Comparison of ENCODE assay signal across 2 cellular contexts in genomic region chr19:19871932-19872331, GRCh38.
TF ChIP-seq lines count a peak whose summit lies in the region.

No MANE protein-coding gene starts in this region.

TF ChIP-seq in WTC11, 78 proteins besides CTCF, POLR2A, EP300 and RAD21 (continued from another document):
- TF ChIP-seq ZNF512 (CRISPR knock-in tag; IDR thresholded peaks at IDR 0.05; ENCODE audit: borderline replicate concordance) (no peak), SOX15 (CRISPR knock-in tag; IDR thresholded peaks at IDR 0.05) (no peak), SMAD3 (CRISPR knock-in tag; IDR thresholded peaks at IDR 0.05; ENCODE audit: borderline replicate concordance) (no peak), CBFB (CRISPR knock-in tag; IDR thresholded peaks at IDR 0.05; ENCODE audit: low read depth) (no peak), CREM (CRISPR knock-in tag; IDR thresholded peaks at IDR 0.05) (no peak), SP1 (CRISPR knock-in tag; conservative IDR thresholded peaks at IDR 0.05) (no peak), ERG (CRISPR knock-in tag; IDR thresholded peaks at IDR 0.05) (no peak), GABPB1 (CRISPR knock-in tag; IDR thresholded peaks at IDR 0.05) (no peak), ZNF138 (CRISPR knock-in tag; conservative IDR thresholded peaks at IDR 0.05) (no peak), ESRRA (CRISPR knock-in tag; IDR thresholded peaks at IDR 0.05; ENCODE audit: borderline replicate concordance) (no peak), KAT7 (CRISPR knock-in tag; IDR thresholded peaks at IDR 0.05; ENCODE audit: borderline replicate concordance) (no peak)
- TF ChIP-seq, protein P1, sequence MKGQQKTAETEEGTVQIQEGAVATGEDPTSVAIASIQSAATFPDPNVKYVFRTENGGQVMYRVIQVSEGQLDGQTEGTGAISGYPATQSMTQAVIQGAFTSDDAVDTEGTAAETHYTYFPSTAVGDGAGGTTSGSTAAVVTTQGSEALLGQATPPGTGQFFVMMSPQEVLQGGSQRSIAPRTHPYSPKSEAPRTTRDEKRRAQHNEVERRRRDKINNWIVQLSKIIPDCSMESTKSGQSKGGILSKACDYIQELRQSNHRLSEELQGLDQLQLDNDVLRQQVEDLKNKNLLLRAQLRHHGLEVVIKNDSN (CRISPR knock-in tag; IDR thresholded peaks at IDR 0.05), result no peak
- TF ChIP-seq, protein P2, sequence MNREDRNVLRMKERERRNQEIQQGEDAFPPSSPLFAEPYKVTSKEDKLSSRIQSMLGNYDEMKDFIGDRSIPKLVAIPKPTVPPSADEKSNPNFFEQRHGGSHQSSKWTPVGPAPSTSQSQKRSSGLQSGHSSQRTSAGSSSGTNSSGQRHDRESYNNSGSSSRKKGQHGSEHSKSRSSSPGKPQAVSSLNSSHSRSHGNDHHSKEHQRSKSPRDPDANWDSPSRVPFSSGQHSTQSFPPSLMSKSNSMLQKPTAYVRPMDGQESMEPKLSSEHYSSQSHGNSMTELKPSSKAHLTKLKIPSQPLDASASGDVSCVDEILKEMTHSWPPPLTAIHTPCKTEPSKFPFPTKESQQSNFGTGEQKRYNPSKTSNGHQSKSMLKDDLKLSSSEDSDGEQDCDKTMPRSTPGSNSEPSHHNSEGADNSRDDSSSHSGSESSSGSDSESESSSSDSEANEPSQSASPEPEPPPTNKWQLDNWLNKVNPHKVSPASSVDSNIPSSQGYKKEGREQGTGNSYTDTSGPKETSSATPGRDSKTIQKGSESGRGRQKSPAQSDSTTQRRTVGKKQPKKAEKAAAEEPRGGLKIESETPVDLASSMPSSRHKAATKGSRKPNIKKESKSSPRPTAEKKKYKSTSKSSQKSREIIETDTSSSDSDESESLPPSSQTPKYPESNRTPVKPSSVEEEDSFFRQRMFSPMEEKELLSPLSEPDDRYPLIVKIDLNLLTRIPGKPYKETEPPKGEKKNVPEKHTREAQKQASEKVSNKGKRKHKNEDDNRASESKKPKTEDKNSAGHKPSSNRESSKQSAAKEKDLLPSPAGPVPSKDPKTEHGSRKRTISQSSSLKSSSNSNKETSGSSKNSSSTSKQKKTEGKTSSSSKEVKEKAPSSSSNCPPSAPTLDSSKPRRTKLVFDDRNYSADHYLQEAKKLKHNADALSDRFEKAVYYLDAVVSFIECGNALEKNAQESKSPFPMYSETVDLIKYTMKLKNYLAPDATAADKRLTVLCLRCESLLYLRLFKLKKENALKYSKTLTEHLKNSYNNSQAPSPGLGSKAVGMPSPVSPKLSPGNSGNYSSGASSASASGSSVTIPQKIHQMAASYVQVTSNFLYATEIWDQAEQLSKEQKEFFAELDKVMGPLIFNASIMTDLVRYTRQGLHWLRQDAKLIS (CRISPR knock-in tag; IDR thresholded peaks at IDR 0.05; ENCODE audit: borderline replicate concordance), result no peak

TF ChIP-seq in SK-N-SH, 30 proteins besides CTCF, POLR2A, EP300 and RAD21 (continued from another document):
- TF ChIP-seq REST (IDR thresholded peaks at IDR 0.05; ENCODE audit: low read depth, low read length) (no peak), SIN3A (IDR thresholded peaks at IDR 0.05; ENCODE audit: borderline replicate concordance, low read depth, low read length) (no peak), RFX5 (IDR thresholded peaks at IDR 0.05; ENCODE audit: low read length) (no peak), MEF2A (IDR thresholded peaks at IDR 0.05; ENCODE audit: borderline replicate concordance, low read depth) (no peak), NRF1 (IDR thresholded peaks at IDR 0.05; ENCODE audit: low read depth, low read length) (no peak), JUND (IDR thresholded peaks at IDR 0.05) (no peak), ELF1 (IDR thresholded peaks at IDR 0.05) (no peak), TCF12 (IDR thresholded peaks at IDR 0.05) (no peak), FOXM1 (IDR thresholded peaks at IDR 0.05; ENCODE audit: low read depth) (no peak), PBX3 (IDR thresholded peaks at IDR 0.05) (no peak), NFIC (IDR thresholded peaks at IDR 0.05; ENCODE audit: borderline replicate concordance) (no peak), POLR2AphosphoS5 (IDR thresholded peaks at IDR 0.05; ENCODE audit: low read depth, low read length) (no peak), GATA2 (CRISPR knock-in tag; IDR thresholded peaks at IDR 0.05) (no peak), EZH2phosphoT487 (IDR thresholded peaks at IDR 0.05; ENCODE audit: borderline replicate concordance, low read depth) (no peak)
- TF ChIP-seq, protein P3, sequence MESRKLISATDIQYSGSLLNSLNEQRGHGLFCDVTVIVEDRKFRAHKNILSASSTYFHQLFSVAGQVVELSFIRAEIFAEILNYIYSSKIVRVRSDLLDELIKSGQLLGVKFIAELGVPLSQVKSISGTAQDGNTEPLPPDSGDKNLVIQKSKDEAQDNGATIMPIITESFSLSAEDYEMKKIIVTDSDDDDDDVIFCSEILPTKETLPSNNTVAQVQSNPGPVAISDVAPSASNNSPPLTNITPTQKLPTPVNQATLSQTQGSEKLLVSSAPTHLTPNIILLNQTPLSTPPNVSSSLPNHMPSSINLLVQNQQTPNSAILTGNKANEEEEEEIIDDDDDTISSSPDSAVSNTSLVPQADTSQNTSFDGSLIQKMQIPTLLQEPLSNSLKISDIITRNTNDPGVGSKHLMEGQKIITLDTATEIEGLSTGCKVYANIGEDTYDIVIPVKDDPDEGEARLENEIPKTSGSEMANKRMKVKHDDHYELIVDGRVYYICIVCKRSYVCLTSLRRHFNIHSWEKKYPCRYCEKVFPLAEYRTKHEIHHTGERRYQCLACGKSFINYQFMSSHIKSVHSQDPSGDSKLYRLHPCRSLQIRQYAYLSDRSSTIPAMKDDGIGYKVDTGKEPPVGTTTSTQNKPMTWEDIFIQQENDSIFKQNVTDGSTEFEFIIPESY (IDR thresholded peaks at IDR 0.05; ENCODE audit: borderline replicate concordance, low read depth), result no peak
- TF ChIP-seq, protein P4, sequence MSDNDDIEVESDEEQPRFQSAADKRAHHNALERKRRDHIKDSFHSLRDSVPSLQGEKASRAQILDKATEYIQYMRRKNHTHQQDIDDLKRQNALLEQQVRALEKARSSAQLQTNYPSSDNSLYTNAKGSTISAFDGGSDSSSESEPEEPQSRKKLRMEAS (IDR thresholded peaks at IDR 0.05; ENCODE audit: low read depth), result no peak
